In genomic region chr1:97726386-97726785, GRCh38 we compare ENCODE assay signal across 17 cellular contexts.
"Had no signal": no experiment of that assay in that cellular context is flagged by ENCODE, and none has a peak within 500 bp of the region (broad histone marks: within the 10 kb centered on the region; RNA-seq: fewer than 3 reads in every experiment).

No MANE protein-coding gene starts in this region.

- H3K27ac ChIP-seq: gastroesophageal sphincter, left lung, right atrium auricular region, tibial nerve, uterus had no signal

- H3K27me3 ChIP-seq: gastroesophageal sphincter, left lung, right atrium auricular region, tibial nerve, uterus had no signal

- ATAC-seq: gastroesophageal sphincter, left lung, natural killer cell had no signal

- H3K36me3 ChIP-seq: gastroesophageal sphincter, left lung, right atrium auricular region, uterus had no signal

- H3K4me1 ChIP-seq: gastroesophageal sphincter, left lung, right atrium auricular region, tibial nerve, uterus had no signal

- H3K9me3 ChIP-seq: gastroesophageal sphincter, left lung, right atrium auricular region, uterus had no signal

- DNase-seq: activated B cell treated with CpG ODN at 0.5 μM for 24 hours; activated CD4-positive, alpha-beta T cell treated with anti-CD3 and anti-CD28 coated beads, Interleukin-2, amount 50 U/mL, for 1 hour; activated naive CD8-positive, alpha-beta T cell treated with anti-CD3 and anti-CD28 coated beads, Interleukin-2, amount 10 ng/mL, durations not matched to agents 7 days and 5 days; anterior cingulate cortex; cerebellar nuclear complex; effector CD8-positive, alpha-beta T cell; islet precursor cell; left lung; natural killer cell; small intestine; stimulated activated CD4-positive, alpha-beta T cell treated with anti-CD3 and anti-CD28 coated beads, Interleukin-4, amount 100 ng/mL, for 24 hours; stimulated activated naive CD4-positive, alpha-beta T cell treated with Interleukin-2 at 50 U/mL for 16 hours; substantia nigra; uterus had no signal

- H3K4me3 ChIP-seq: gastroesophageal sphincter, left lung, right atrium auricular region, tibial nerve, uterus had no signal
